ENCODE assay signal across 2 cellular contexts in genomic region chr2:102063360-102063947, GRCh38.
TF ChIP-seq lines count a peak whose summit lies in the region.

No MANE protein-coding gene starts in this region.

TF ChIP-seq in IMR-90, 13 proteins besides CTCF, POLR2A, EP300 and RAD21:
- no peak for TF ChIP-seq RCOR1 (IDR thresholded peaks at IDR 0.05; ENCODE audit: insufficient replicate concordance, low read length)
- TF ChIP-seq MAZ (IDR thresholded peaks at IDR 0.05; ENCODE audit: borderline replicate concordance, low read depth, low read length): no peak
- TF ChIP-seq CEBPB (IDR thresholded peaks at IDR 0.05; ENCODE audit: low read depth, low read length): no peak
- no peak for TF ChIP-seq USF2 (IDR thresholded peaks at IDR 0.05; ENCODE audit: low read depth, low read length)
- no peak for TF ChIP-seq MXI1 (IDR thresholded peaks at IDR 0.05; ENCODE audit: borderline replicate concordance, low read depth, low read length)
- no peak for TF ChIP-seq BHLHE40 (IDR thresholded peaks at IDR 0.05; ENCODE audit: low read depth, low read length)
- TF ChIP-seq CHD1 (IDR thresholded peaks at IDR 0.05; ENCODE audit: low read depth, low read length): no peak
- no peak for TF ChIP-seq FOS (IDR thresholded peaks at IDR 0.05; ENCODE audit: low read depth, low read length)
- no peak for TF ChIP-seq RFX5 (IDR thresholded peaks at IDR 0.05; ENCODE audit: low read depth, low read length)
- TF ChIP-seq NFE2L2 (IDR thresholded peaks at IDR 0.05; ENCODE audit: low read depth, low read length): no peak
- TF ChIP-seq ELK1 (IDR thresholded peaks at IDR 0.05; ENCODE audit: borderline replicate concordance, low read depth, low read length): no peak

TF ChIP-seq in GM23338, 12 proteins besides CTCF, POLR2A, EP300 and RAD21:
- TF ChIP-seq JUNB (IDR thresholded peaks at IDR 0.05; ENCODE audit: unreplicated experiment): no peak
- TF ChIP-seq STAT1 (IDR thresholded peaks at IDR 0.05; ENCODE audit: unreplicated experiment): no peak
- no peak for TF ChIP-seq EZH2 (IDR thresholded peaks at IDR 0.05; ENCODE audit: low read depth, unreplicated experiment)
- TF ChIP-seq ETS1 (IDR thresholded peaks at IDR 0.05): no peak
- no peak for TF ChIP-seq NANOG (IDR thresholded peaks at IDR 0.05; ENCODE audit: borderline replicate concordance)
- TF ChIP-seq CREB1 (CRISPR knock-in tag; IDR thresholded peaks at IDR 0.05; ENCODE audit: low read depth): no peak
- no peak for TF ChIP-seq POLR2AphosphoS5 (IDR thresholded peaks at IDR 0.05; ENCODE audit: low read depth)
- TF ChIP-seq EZH2phosphoT487 (IDR thresholded peaks at IDR 0.05; ENCODE audit: unreplicated experiment): no peak
- TF ChIP-seq ZNF331 (CRISPR knock-in tag; IDR thresholded peaks at IDR 0.05; ENCODE audit: low read depth): no peak
- no peak for TF ChIP-seq REST (IDR thresholded peaks at IDR 0.05; ENCODE audit: unreplicated experiment)
- TF ChIP-seq ZNF462 (CRISPR knock-in tag; IDR thresholded peaks at IDR 0.05): no peak
- no peak for TF ChIP-seq ZNF114 (CRISPR knock-in tag; IDR thresholded peaks at IDR 0.05)
TF ChIP-seq in GM23338: peak in this region for 0.
